ENCODE assay signal across 28 cellular contexts in the genomic region with DNA sequence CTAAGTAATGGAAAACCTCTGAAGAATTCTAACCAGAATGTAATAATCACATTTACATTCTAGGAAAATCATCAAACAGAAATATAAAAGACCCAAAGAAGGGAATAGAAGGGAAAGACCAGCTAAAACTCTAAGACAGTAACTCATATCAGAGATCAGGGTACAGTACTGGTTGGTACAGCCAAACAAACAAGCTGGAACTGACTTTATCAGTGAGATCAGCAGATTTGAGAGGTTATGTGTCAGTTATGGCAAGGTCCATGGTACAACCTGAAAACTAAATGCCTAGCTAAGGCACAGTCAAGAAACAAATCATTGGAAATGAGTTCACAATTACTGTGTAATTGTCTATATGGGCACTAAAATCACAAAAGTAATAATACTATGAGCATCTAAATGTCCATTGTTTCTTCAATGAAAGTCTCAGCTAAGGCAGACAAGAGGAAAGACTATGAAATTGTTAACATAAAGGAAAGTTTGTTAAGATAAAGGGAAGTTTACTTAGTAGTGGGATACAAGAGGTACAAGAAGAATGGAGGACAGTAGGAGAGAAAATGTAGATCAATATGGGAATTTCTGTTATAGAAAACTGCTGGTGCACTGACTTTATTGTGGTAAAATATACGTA.
DNase-seq lines count a peak whose midpoint lies in the region; ATAC-seq and TF ChIP-seq lines count a peak whose summit lies in the region.
"Had no signal": no experiment of that assay in that cellular context is flagged by ENCODE, and none has a peak within 500 bp of the region (broad histone marks: within the 10 kb centered on the region; RNA-seq: fewer than 3 reads in every experiment).

No MANE protein-coding gene starts in this region.

- peak overlapping the region; percentile 16 for H3K27ac ChIP-seq in hepatocyte
- H3K27ac ChIP-seq: body of pancreas, gastroesophageal sphincter, ovary, stomach had no signal

- no peaks in the 10 kb centered on the region for H3K9me2 ChIP-seq in hepatocyte (replicated peaks; ENCODE audit: insufficient read depth)

- whole genome bisulfite sequencing in hepatocyte (ENCODE audit: low lambda C conversion rate, missing lambda C conversion rate): 93% methylated on average over 1 of the region's 1 CpG

- no peaks in the 10 kb centered on the region for H3K27me3 ChIP-seq in hepatocyte
- H3K27me3 ChIP-seq: body of pancreas, gastroesophageal sphincter, ovary, stomach had no signal

- peaks cover 14% of the 10 kb centered on the region for H3K36me3 Mint-ChIP-seq in activated CD8-positive, alpha-beta T cell treated with anti-CD3 and anti-CD28 coated beads for 36 hours (ENCODE audit: low read depth)
- peaks cover 21% of the 10 kb centered on the region for H3K36me3 Mint-ChIP-seq in activated CD8-positive, alpha-beta T cell treated with anti-CD3 and anti-CD28 coated beads, Interleukin-2, amount 10 ng/mL, durations not matched to agents 7 days and 5 days (ENCODE audit: low read depth)

- intact Hi-C loops in activated CD8-positive, alpha-beta T cell treated with anti-CD3 and anti-CD28 coated beads for 36 hours (cut with micrococcal nuclease): no loop called here

- H3K9me3 Mint-ChIP-seq in activated CD8-positive, alpha-beta T cell treated with anti-CD3 and anti-CD28 coated beads for 36 hours: no peaks in the 10 kb centered on the region
- H3K9me3 Mint-ChIP-seq in activated CD8-positive, alpha-beta T cell treated with anti-CD3 and anti-CD28 coated beads, Interleukin-2, amount 10 ng/mL, durations not matched to agents 7 days and 5 days (ENCODE audit: insufficient read depth): no peaks in the 10 kb centered on the region
- H3K9me3 Mint-ChIP-seq: activated naive CD8-positive, alpha-beta T cell treated with anti-CD3 and anti-CD28 coated beads, Interleukin-2, amount 50 U/mL, for 24 hours; CD4-positive, CD25-positive, alpha-beta regulatory T cell; neural crest cell had no signal

- TF ChIP-seq CTCF in activated CD8-positive, alpha-beta T cell treated with anti-CD3 and anti-CD28 coated beads for 36 hours (IDR thresholded peaks at IDR 0.05): no peak
- TF ChIP-seq CTCF in hepatocyte (IDR thresholded peaks at IDR 0.05; ENCODE audit: poor library complexity) (no peak), retinal pigment epithelial cell (conservative IDR thresholded peaks at IDR 0.05; ENCODE audit: low read depth, low read length) (no peak)

- H3K9me3 ChIP-seq in hepatocyte (ENCODE audit: low read depth): no peaks in the 10 kb centered on the region
- H3K9me3 ChIP-seq: body of pancreas, gastroesophageal sphincter, ovary, stomach had no signal

- H3K36me3 ChIP-seq in hepatocyte (replicated peaks; ENCODE audit: insufficient read depth, low read depth): no peaks in the 10 kb centered on the region
- H3K36me3 ChIP-seq: ovary had no signal

- peaks cover 18% of the 10 kb centered on the region for H3K4me1 Mint-ChIP-seq in activated CD8-positive, alpha-beta T cell treated with anti-CD3 and anti-CD28 coated beads for 36 hours (ENCODE audit: low read depth)
- H3K4me1 Mint-ChIP-seq in activated CD8-positive, alpha-beta T cell treated with anti-CD3 and anti-CD28 coated beads, Interleukin-2, amount 10 ng/mL, durations not matched to agents 7 days and 5 days (ENCODE audit: low read depth): peaks cover 10% of the 10 kb centered on the region
- H3K4me1 Mint-ChIP-seq: neural crest cell had no signal

- no peaks in the 10 kb centered on the region for H3K27me3 Mint-ChIP-seq in activated CD8-positive, alpha-beta T cell treated with anti-CD3 and anti-CD28 coated beads for 36 hours
- H3K27me3 Mint-ChIP-seq in activated CD8-positive, alpha-beta T cell treated with anti-CD3 and anti-CD28 coated beads, Interleukin-2, amount 10 ng/mL, durations not matched to agents 7 days and 5 days (ENCODE audit: low read depth): no peaks in the 10 kb centered on the region
- H3K27me3 Mint-ChIP-seq: activated naive CD8-positive, alpha-beta T cell treated with anti-CD3 and anti-CD28 coated beads, Interleukin-2, amount 50 U/mL, for 24 hours; CD4-positive, CD25-positive, alpha-beta regulatory T cell had no signal

- no peak overlapping the region for H2AFZ ChIP-seq in hepatocyte

- H3K4me3 ChIP-seq in hepatocyte (no peak overlapping the region), retinal pigment epithelial cell (ENCODE audit: low read length) (no peak overlapping the region)
- H3K4me3 ChIP-seq: body of pancreas, gastroesophageal sphincter, ovary, smooth muscle cell, stomach had no signal

- H4K20me1 ChIP-seq in hepatocyte (ENCODE audit: insufficient read depth, poor library complexity, severe bottlenecking): no peaks in the 10 kb centered on the region

- DNase-seq in activated CD8-positive, alpha-beta T cell treated with anti-CD3 and anti-CD28 coated beads for 36 hours: no peak
- DNase-seq in activated CD8-positive, alpha-beta T cell treated with anti-CD3 and anti-CD28 coated beads, Interleukin-2, amount 10 ng/mL, durations not matched to agents 7 days and 5 days: no peak
- DNase-seq in amniotic epithelial cell (ENCODE audit: low read depth) (peak; percentile 75), hepatocyte (ENCODE audit: low spot score) (no peak), retinal pigment epithelial cell (ENCODE audit: low read depth) (peak; percentile 48)
- DNase-seq: activated CD4-positive, alpha-beta T cell treated with anti-CD3 and anti-CD28 coated beads for 48 hours; activated gamma-delta T cell; activated naive CD8-positive, alpha-beta T cell treated with anti-CD3 and anti-CD28 coated beads, Interleukin-2, amount 50 U/mL, for 24 hours; body of pancreas; DND-41; hippocampal formation; Kasumi-1; mesenchymal stem cell; NCI-H1436 treated with DMSO at 0.1 percent for 48 hours; NCI-H2081 treated with DMSO at 0.1 percent for 48 hours; NCI-H2227 treated with DMSO at 0.1 percent for 48 hours; NCI-H526 treated with DMSO at 0.1 percent for 48 hours; NK-92 treated with Interleukin-12 subunit alpha and Interleukin-12 subunit beta, amount 100 ng/mL, for 24 hours; ovary; stimulated activated CD4-positive, alpha-beta T cell treated with anti-CD3 and anti-CD28 coated beads, Interleukin-1b, Interleukin-23, amount 100 ng/mL, for 48 hours; stomach had no signal

- no peaks in the 10 kb centered on the region for H3K4me1 ChIP-seq in hepatocyte (ENCODE audit: insufficient read depth)
- H3K4me1 ChIP-seq: gastroesophageal sphincter had no signal

- POLR2A ChIA-PET in activated CD8-positive, alpha-beta T cell treated with anti-CD3 and anti-CD28 coated beads for 36 hours (lab: Charles Lee): no interaction called here
- POLR2A ChIA-PET in activated CD8-positive, alpha-beta T cell treated with anti-CD3 and anti-CD28 coated beads, Interleukin-2, amount 10 ng/mL, durations not matched to agents 7 days and 5 days (lab: Charles Lee): no interaction called here

- H3K79me2 ChIP-seq in hepatocyte: peaks cover 29% of the 10 kb centered on the region

- H3K4me2 ChIP-seq in hepatocyte: no peak overlapping the region
- H3K4me2 ChIP-seq: smooth muscle cell had no signal

- no peak for ATAC-seq in activated CD8-positive, alpha-beta T cell treated with anti-CD3 and anti-CD28 coated beads for 36 hours
- ATAC-seq in activated CD8-positive, alpha-beta T cell treated with anti-CD3 and anti-CD28 coated beads, Interleukin-2, amount 10 ng/mL, durations not matched to agents 7 days and 5 days: no peak
- ATAC-seq in GM19395 (IDR thresholded peaks at IDR 0.05; ENCODE audit: unreplicated experiment) (no peak), GM18502 (IDR thresholded peaks at IDR 0.05; ENCODE audit: poor library complexity, unreplicated experiment) (no peak), HG02884 (IDR thresholded peaks at IDR 0.05; ENCODE audit: unreplicated experiment) (no peak)
- ATAC-seq: activated naive CD8-positive, alpha-beta T cell treated with anti-CD3 and anti-CD28 coated beads, Interleukin-2, amount 50 U/mL, for 24 hours; body of pancreas; gastroesophageal sphincter had no signal

- H3K27ac Mint-ChIP-seq in activated CD8-positive, alpha-beta T cell treated with anti-CD3 and anti-CD28 coated beads for 36 hours: peak overlapping the region; percentile 25
- no peak overlapping the region for H3K27ac Mint-ChIP-seq in activated CD8-positive, alpha-beta T cell treated with anti-CD3 and anti-CD28 coated beads, Interleukin-2, amount 10 ng/mL, durations not matched to agents 7 days and 5 days
- H3K27ac Mint-ChIP-seq: activated naive CD8-positive, alpha-beta T cell treated with anti-CD3 and anti-CD28 coated beads, Interleukin-2, amount 50 U/mL, for 24 hours had no signal

- no peak overlapping the region for H3K4me3 Mint-ChIP-seq in activated CD8-positive, alpha-beta T cell treated with anti-CD3 and anti-CD28 coated beads for 36 hours
- no peak overlapping the region for H3K4me3 Mint-ChIP-seq in activated CD8-positive, alpha-beta T cell treated with anti-CD3 and anti-CD28 coated beads, Interleukin-2, amount 10 ng/mL, durations not matched to agents 7 days and 5 days
- H3K4me3 Mint-ChIP-seq: activated naive CD8-positive, alpha-beta T cell treated with anti-CD3 and anti-CD28 coated beads, Interleukin-2, amount 50 U/mL, for 24 hours; CD4-positive, CD25-positive, alpha-beta regulatory T cell; neural crest cell had no signal

- CTCF ChIA-PET in activated CD8-positive, alpha-beta T cell treated with anti-CD3 and anti-CD28 coated beads for 36 hours (lab: Charles Lee): interaction anchor here (1.4 kb wide), 1 partner anchor 28 kb away, joined by 3 read pairs; no protein-coding TSS in a partner anchor
- CTCF ChIA-PET in activated CD8-positive, alpha-beta T cell treated with anti-CD3 and anti-CD28 coated beads, Interleukin-2, amount 10 ng/mL, durations not matched to agents 7 days and 5 days (lab: Charles Lee): interaction anchor here (2.7 kb wide), 1 partner anchor 88 kb away, joined by 7 read pairs; no protein-coding TSS in a partner anchor

Comparison
In these comparisons a context has a peak if more than half of its experiments do, and no peak if none do; other contexts are left out.
1. DNase-seq: peak in amniotic epithelial cell (single experiment) and retinal pigment epithelial cell (single experiment); none in activated CD8-positive, alpha-beta T cell treated with anti-CD3 and anti-CD28 coated beads for 36 hours (single experiment), activated CD8-positive, alpha-beta T cell treated with anti-CD3 and anti-CD28 coated beads, Interleukin-2, amount 10 ng/mL, durations not matched to agents 7 days and 5 days (single experiment) and hepatocyte (single experiment).